In the genomic region with DNA sequence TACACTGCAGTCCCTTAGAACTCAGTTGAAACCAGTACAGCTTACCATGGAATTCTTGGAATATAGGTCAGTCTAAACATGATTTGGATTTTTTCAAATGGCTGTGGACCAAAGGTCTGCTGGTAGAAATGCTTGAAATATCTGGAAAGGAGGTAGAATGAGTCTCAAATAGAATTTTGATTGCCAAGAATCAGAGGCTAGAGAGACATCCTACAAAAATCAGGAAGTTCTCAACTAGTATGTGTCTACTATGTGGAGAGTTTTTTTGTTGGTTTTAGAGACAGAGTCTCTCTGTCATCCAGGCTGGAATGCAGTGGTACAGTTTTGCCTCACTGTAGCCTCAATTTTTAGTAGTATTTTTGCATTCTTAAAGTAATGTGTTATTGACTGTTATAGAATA, we compare ENCODE assay signal across 21 cellular contexts. TPM values are rescaled to one million over a fixed set of nuclear protein-coding genes. Genes with fewer than 3 reads are reported as not detected.
DNase-seq lines count a peak whose midpoint lies in the region; ATAC-seq and TF ChIP-seq lines count a peak whose summit lies in the region.
"Had no signal": no experiment of that assay in that cellular context is flagged by ENCODE, and none has a peak within 500 bp of the region (broad histone marks: within the 10 kb centered on the region; RNA-seq: fewer than 3 reads in every experiment).

No MANE protein-coding gene starts in this region.

- DNase-seq in AG04449 (ENCODE audit: low read depth, low spot score) (peak; percentile 57), EH (ENCODE audit: low read depth) (peak; percentile 72), adipocyte (ENCODE audit: low read depth) (peak; percentile 35), hepatic stellate cell (ENCODE audit: low spot score) (peak; percentile 2), NCI-H2227 treated with DMSO at 0.1 percent for 48 hours (lab: John Stamatoyannopoulos, UW) (no peak), colonic mucosa (no peak)
- no peak for DNase-seq in effector memory CD4-positive, alpha-beta T cell
- DNase-seq: Calu3; CD4-positive, CD25-positive, alpha-beta regulatory T cell; DMS53; HCEC 1CT; NCI-H1092 treated with DMSO at 0.1 percent for 48 hours; NCI-H1694 treated with DMSO at 0.1 percent for 48 hours; NCI-H2107; NCI-H345; NCI-H69; NK-92 treated with Interleukin-12 subunit alpha and Interleukin-12 subunit beta, amount 100 ng/mL, for 24 hours; SHP77 treated with DMSO at 0.1 percent for 48 hours had no signal

- peaks cover 9% of the 10 kb centered on the region for H3K4me1 ChIP-seq in adipocyte (ENCODE audit: control insufficient read depth, insufficient read depth, low read length)
- no peaks in the 10 kb centered on the region for H3K4me1 ChIP-seq in effector memory CD4-positive, alpha-beta T cell (ENCODE audit: control insufficient read depth, insufficient read depth, low read length, poor library complexity, severe bottlenecking)
- H3K4me1 ChIP-seq in colonic mucosa: no peaks in the 10 kb centered on the region

- TF ChIP-seq CTCF in AG04449 (IDR thresholded peaks at IDR 0.05; ENCODE audit: insufficient read depth, low read length, missing control alignments) (no peak), colonic mucosa (IDR thresholded peaks at IDR 0.05) (no peak)

- POLR2A ChIA-PET in AG04449 (lab: Yijun Ruan, JAX): no interaction called here

- H3K4me3 ChIP-seq in AG04449 (ENCODE audit: low read depth, low read length) (no peak overlapping the region), adipocyte (ENCODE audit: low read length) (no peak overlapping the region), colonic mucosa (no peak overlapping the region)
- no peak overlapping the region for H3K4me3 ChIP-seq in effector memory CD4-positive, alpha-beta T cell (ENCODE audit: insufficient read depth, low read depth, low read length, poor library complexity, severe bottlenecking)

- ATAC-seq in HG02884 (IDR thresholded peaks at IDR 0.05; ENCODE audit: unreplicated experiment): no peak
- ATAC-seq: SK-N-SH treated with all-trans-retinoic acid at 6 μM for 48 hours had no signal

- H3K9me3 ChIP-seq in adipocyte (ENCODE audit: control insufficient read depth, low read length): no peaks in the 10 kb centered on the region
- H3K9me3 ChIP-seq in effector memory CD4-positive, alpha-beta T cell (ENCODE audit: control insufficient read depth, low read length): no peaks in the 10 kb centered on the region
- H3K9me3 ChIP-seq in colonic mucosa: no peaks in the 10 kb centered on the region

- CTCF ChIA-PET in AG04449 (lab: Yijun Ruan, JAX): no interaction called here

- no peak overlapping the region for H3K27ac ChIP-seq in effector memory CD4-positive, alpha-beta T cell (ENCODE audit: insufficient read depth, low read length, poor library complexity, severe bottlenecking)
- no peak overlapping the region for H3K27ac ChIP-seq in colonic mucosa
- H3K27ac ChIP-seq: KMS-11 had no signal

- intact Hi-C loops in colonic mucosa (cut with DNase I): no loop called here

- H3K36me3 ChIP-seq in adipocyte (ENCODE audit: control insufficient read depth, insufficient read depth, low read length, severe bottlenecking) (peaks cover 16% of the 10 kb centered on the region), colonic mucosa (no peaks in the 10 kb centered on the region)
- H3K36me3 ChIP-seq in effector memory CD4-positive, alpha-beta T cell (ENCODE audit: control insufficient read depth, insufficient read depth, low read length): no peaks in the 10 kb centered on the region

- H3K27me3 ChIP-seq in adipocyte (replicated peaks; ENCODE audit: control insufficient read depth, insufficient read depth, low read length) (no peaks in the 10 kb centered on the region), colonic mucosa (no peaks in the 10 kb centered on the region)
- no peaks in the 10 kb centered on the region for H3K27me3 ChIP-seq in effector memory CD4-positive, alpha-beta T cell (replicated peaks; ENCODE audit: control insufficient read depth, insufficient read depth, low read length, poor library complexity, severe bottlenecking)

- H3K9ac ChIP-seq in adipocyte (ENCODE audit: low read length) (no peak overlapping the region), colonic mucosa (ENCODE audit: low read depth in 2 of 2, low read length in 2 of 2) (no peak overlapping the region)
- H3K9ac ChIP-seq: KMS-11 had no signal

RNA-seq across cellular contexts. Expression of a gene that starts 53.6 kb away (rescaled TPM):
- total RNA-seq in colonic mucosa: 10 to 100 TPM; 13.1 to 16.4 TPM

Comparison
In these comparisons a context has a peak if more than half of its experiments do, and no peak if none do; other contexts are left out.
1. DNase-seq: peak in AG04449 (single experiment), EH (single experiment), adipocyte (single experiment) and hepatic stellate cell (single experiment); none in effector memory CD4-positive, alpha-beta T cell (0 of 3), NCI-H2227 treated with DMSO at 0.1 percent for 48 hours (single experiment) and colonic mucosa (single experiment).